ENCODE assay signal across 8 cellular contexts in genomic region chr15:38069506-38069905, GRCh38.
DNase-seq lines count a peak whose midpoint lies in the region; ATAC-seq lines count a peak whose summit lies in the region.

No MANE protein-coding gene starts in this region.

- H3K4me1 ChIP-seq in naive thymus-derived CD4-positive, alpha-beta T cell (ENCODE audit: control insufficient read depth in 2 of 2, insufficient read depth in 2 of 2, low read length in 2 of 2): peaks cover 0 to 7% of the 10 kb centered on the region in 2 donors

- no peak overlapping the region for H3K4me3 Mint-ChIP-seq in naive thymus-derived CD4-positive, alpha-beta T cell

- peaks cover 58 to 76% (median 66%) of the 10 kb centered on the region in 5 donors for H3K27me3 Mint-ChIP-seq in naive thymus-derived CD4-positive, alpha-beta T cell

- peaks cover 0 to 21% (median 12%) of the 10 kb centered on the region in 7 donors for H3K4me1 Mint-ChIP-seq in naive thymus-derived CD4-positive, alpha-beta T cell

- H3K27ac ChIP-seq in naive thymus-derived CD4-positive, alpha-beta T cell (ENCODE audit: low read depth, low read length): no peak overlapping the region

- peak; percentile 67 for DNase-seq in GM03348 (ENCODE audit: low spot score)
- peak; percentile 91 for DNase-seq in NCI-H69 (lab: John Stamatoyannopoulos, UW)
- peak; percentile 74 for DNase-seq in dermis blood vessel endothelial cell
- DNase-seq in naive thymus-derived CD4-positive, alpha-beta T cell: no peak
- no peak for DNase-seq in activated gamma-delta T cell (lab: John Stamatoyannopoulos, UW)
- no peak for DNase-seq in GM19238 (ENCODE audit: insufficient read length, low spot score)
- DNase-seq in COR-L47 (lab: John Stamatoyannopoulos, UW): no peak

- peaks cover 0 to 14% (median 0%) of the 10 kb centered on the region in 11 donors for H3K9me3 Mint-ChIP-seq in naive thymus-derived CD4-positive, alpha-beta T cell

- CTCF ChIA-PET in naive thymus-derived CD4-positive, alpha-beta T cell (lab: Charles Lee): interaction anchor here (0.6 kb wide), 1 partner anchor 19 kb away, joined by 3 read pairs; no protein-coding TSS in a partner anchor

- H3K9me3 ChIP-seq in naive thymus-derived CD4-positive, alpha-beta T cell (ENCODE audit: control insufficient read depth in 2 of 3, low read length in 3 of 3): no peaks in the 10 kb centered on the region

- H3K36me3 ChIP-seq in naive thymus-derived CD4-positive, alpha-beta T cell (ENCODE audit: control insufficient read depth in 2 of 3, insufficient read depth in 3 of 3, low read length in 3 of 3): no peaks in the 10 kb centered on the region

- no peaks in the 10 kb centered on the region for H3K27me3 ChIP-seq in naive thymus-derived CD4-positive, alpha-beta T cell (ENCODE audit: control insufficient read depth in 2 of 2, insufficient read depth in 2 of 2, low read length in 2 of 2)

- intact Hi-C loops in naive thymus-derived CD4-positive, alpha-beta T cell (cut with micrococcal nuclease): no loop called here

- peak; percentile 76 for ATAC-seq in naive thymus-derived CD4-positive, alpha-beta T cell
- ATAC-seq in HG02678 (IDR thresholded peaks at IDR 0.05; ENCODE audit: unreplicated experiment): no peak

- peak overlapping the region in 1 of 9 donors; percentile 3 for H3K27ac Mint-ChIP-seq in naive thymus-derived CD4-positive, alpha-beta T cell

- peaks cover 0 to 6% (median 0%) of the 10 kb centered on the region in 5 donors for H3K36me3 Mint-ChIP-seq in naive thymus-derived CD4-positive, alpha-beta T cell

- POLR2A ChIA-PET in naive thymus-derived CD4-positive, alpha-beta T cell (lab: Charles Lee): no interaction called here

- no peak overlapping the region for H3K4me3 ChIP-seq in naive thymus-derived CD4-positive, alpha-beta T cell (ENCODE audit: low read length)

Comparison
In these comparisons a context has a peak if more than half of its experiments do, and no peak if none do; other contexts are left out.
1. DNase-seq: peak in GM03348 (single experiment), NCI-H69 (single experiment) and dermis blood vessel endothelial cell (single experiment); none in naive thymus-derived CD4-positive, alpha-beta T cell (0 of 9), activated gamma-delta T cell (single experiment), GM19238 (single experiment) and COR-L47 (single experiment).